16 cellular contexts compared by ENCODE assay signal in the genomic region with DNA sequence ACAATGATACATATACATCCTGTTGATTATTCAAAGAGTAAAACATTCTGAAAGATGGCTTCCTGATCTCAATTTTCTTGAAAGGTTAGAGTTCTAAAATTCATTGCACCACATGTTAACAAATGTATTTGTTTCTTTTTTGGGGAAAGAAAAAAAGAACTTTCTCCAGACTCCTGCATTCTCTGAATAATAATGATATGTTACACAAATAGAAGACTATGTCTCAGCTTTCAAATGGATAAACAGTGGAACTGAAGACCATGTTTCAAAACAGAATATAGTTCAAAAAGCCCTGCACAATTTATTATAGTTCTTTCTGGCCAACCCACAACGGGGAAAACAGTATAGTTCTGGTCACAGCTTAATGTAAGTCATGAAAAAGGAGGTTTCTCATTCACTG.
A peak's percentile ranks its signal among the peaks of the same experiment; 100 is the strongest.
DNase-seq lines count a peak whose midpoint lies in the region; ATAC-seq and TF ChIP-seq lines count a peak whose summit lies in the region.
"Had no signal": no experiment of that assay in that cellular context is flagged by ENCODE, and none has a peak within 500 bp of the region (broad histone marks: within the 10 kb centered on the region; RNA-seq: fewer than 3 reads in every experiment).

No MANE protein-coding gene starts in this region.

- TF ChIP-seq CTCF in Panc1 (IDR thresholded peaks at IDR 0.05) = no peak
- no peak for TF ChIP-seq CTCF in thyroid gland (IDR thresholded peaks at IDR 0.05)

- TF ChIP-seq POLR2A in thyroid gland (IDR thresholded peaks at IDR 0.05) = no peak

- POLR2A ChIA-PET in Panc1 (lab: Charles Lee) = interaction anchor here (0.5 kb wide), 1 partner anchor 847 kb away, joined by 3 read pairs; no protein-coding TSS in a partner anchor

- H3K4me3 ChIP-seq in Panc1 (ENCODE audit: low read depth in 2 of 2, low read length in 2 of 2) = no peak overlapping the region
- H3K4me3 ChIP-seq in thyroid gland (replicated peaks in 1 of 3) = no peak overlapping the region
- H3K4me3 ChIP-seq: GM23338, HAP-1 had no signal

- intact Hi-C loops in Panc1 (cut with micrococcal nuclease; ENCODE audit: unreplicated experiment) (no loop called here), thyroid gland (cut with DNase I) (no loop called here)

- CTCF ChIA-PET in Panc1 (lab: Charles Lee) = interaction anchor here (0.6 kb wide), 1 partner anchor 9 kb away, joined by 4 read pairs; no protein-coding TSS in a partner anchor

- H3K4me1 ChIP-seq in Panc1 (ENCODE audit: control insufficient read depth, insufficient read depth, low read length) (peaks cover 6% of the 10 kb centered on the region; the same call in 1 of the 2 replicates), thyroid gland (peaks cover 27 to 35% of the 10 kb centered on the region in 2 donors)

- in situ Hi-C loops in Panc1 (cut with HindIII; ENCODE audit: low pct_unique_long_range_greater_than_20kb, low sequenced_read_pairs) = no loop called here

- WGBS in thyroid gland, 2 donors = 57 to 66% methylated on average over 1 of the region's 1 CpG

- no TSS peak for BruUV-seq in Panc1 (replicated peaks; lab: Mats Ljungman, UMichigan)

- no peak for DNase-seq in Panc1 (ENCODE audit: low read depth, low spot score)
- peak; percentile 60 for DNase-seq in fibroblast of gingiva (ENCODE audit: low read depth)
- no peak for DNase-seq in thyroid gland
- no peak for DNase-seq in glomerular visceral epithelial cell (ENCODE audit: extremely low spot score)
- no peak for DNase-seq in hepatic stellate cell (ENCODE audit: low spot score)
- DNase-seq in iPS-NIHi11 (ENCODE audit: low spot score) = no peak
- DNase-seq: C1 segment of cervical spinal cord; Calu3; CD4-positive, alpha-beta memory T cell; COR-L47; DMS53; DMS79 treated with DMSO at 0.1 percent for 48 hours; GF-D8; HFFc6 had no signal

- H3K27ac ChIP-seq in Panc1 (ENCODE audit: low read length) = peak overlapping the region; percentile 30; the same call in 1 of the 2 replicates
- H3K27ac ChIP-seq in thyroid gland = peak overlapping the region in 2 of 3 donors; percentile 81 to 82

- H3K36me3 ChIP-seq in Panc1 (ENCODE audit: control insufficient read depth, insufficient read depth, low read length) = no peaks in the 10 kb centered on the region
- H3K36me3 ChIP-seq in thyroid gland = no peaks in the 10 kb centered on the region
- H3K36me3 ChIP-seq: HAP-1 had no signal

- peaks cover 27% of the 10 kb centered on the region; the same call in 1 of the 2 replicates for H3K9me3 ChIP-seq in Panc1 (ENCODE audit: control insufficient read depth, insufficient read depth, low read depth, low read length)
- H3K9me3 ChIP-seq in thyroid gland = no peaks in the 10 kb centered on the region
- H3K9me3 ChIP-seq: HAP-1 had no signal

- no peak for ATAC-seq in Panc1
- ATAC-seq: GM23338 had no signal

- no peaks in the 10 kb centered on the region for H3K27me3 ChIP-seq in Panc1 (ENCODE audit: control insufficient read depth, insufficient read depth, low read length)
- H3K27me3 ChIP-seq in thyroid gland = no peaks in the 10 kb centered on the region
